23 cellular contexts compared by ENCODE assay signal in genomic region chr13:30829788-30830637, GRCh38.
DNase-seq lines count a peak whose midpoint lies in the region; ATAC-seq and TF ChIP-seq lines count a peak whose summit lies in the region.
"Had no signal": no experiment of that assay in that cellular context is flagged by ENCODE, and none has a peak within 500 bp of the region (broad histone marks: within the 10 kb centered on the region; RNA-seq: fewer than 3 reads in every experiment).

No MANE protein-coding gene starts in this region.

- intact Hi-C loops in HCT116 (cut with micrococcal nuclease), result no loop called here

- RAD21 ChIA-PET in HCT116 (lab: Charles Lee; ENCODE audit: low non-redundant PET in 1 of 2, low total read pairs in 2 of 2, uncharacterized antibody in 2 of 2, unreplicated experiment in 2 of 2), result no interaction called here

- no peaks in the 10 kb centered on the region for H3K9me3 ChIP-seq in HCT116 (ENCODE audit: control insufficient read depth in 1 of 2, insufficient read depth in 1 of 2, low read depth in 1 of 2, low read length in 2 of 2)
- H3K9me3 ChIP-seq in MG63, result no peaks in the 10 kb centered on the region
- H3K9me3 ChIP-seq in trophoblast cell (ENCODE audit: insufficient read depth, low read depth, low read length), result no peaks in the 10 kb centered on the region
- H3K9me3 ChIP-seq: prostate gland, spleen had no signal

- BruUV-seq in HCT116 (replicated peaks; lab: Mats Ljungman, UMichigan), result no TSS peak

- H3K4me3 ChIP-seq in HCT116 (replicated peaks in 1 of 2; ENCODE audit: low read depth in 1 of 2, low read length in 2 of 2), result peak overlapping the region in 1 of 2 experiments; percentile 30; a peak in 1 of 4 replicates
- no peak overlapping the region for H3K4me3 ChIP-seq in MG63
- H3K4me3 ChIP-seq in trophoblast cell (ENCODE audit: low read depth, low read length), result no peak overlapping the region
- H3K4me3 ChIP-seq: hepatocyte, prostate gland, spleen had no signal

- in situ Hi-C loops in GM13977 (cut with MboI; ENCODE audit: low pct_unique_long_range_greater_than_20kb, low sequenced_read_pairs, unreplicated experiment), result no loop called here

- H2AK5ac ChIP-seq in trophoblast cell (ENCODE audit: low read length), result peak overlapping the region; percentile 49

- no peak overlapping the region for H3K23ac ChIP-seq in trophoblast cell (ENCODE audit: low read length)

- peaks cover under 1% of the 10 kb centered on the region; the same call in 1 of the 2 replicates for H3K27me3 ChIP-seq in HCT116 (ENCODE audit: insufficient read depth, low read length)
- H3K27me3 ChIP-seq in MG63, result no peaks in the 10 kb centered on the region
- H3K27me3 ChIP-seq in trophoblast cell (ENCODE audit: insufficient read depth, low read length), result no peaks in the 10 kb centered on the region
- H3K27me3 ChIP-seq: hepatocyte had no signal

- H3K27ac Mint-ChIP-seq in chondrocyte (ENCODE audit: unreplicated experiment), result peak overlapping the region; percentile 0
- H3K27ac Mint-ChIP-seq: activated CD4-positive, alpha-beta memory T cell treated with anti-CD3 and anti-CD28 coated beads for 36 hours; activated naive CD4-positive, alpha-beta T cell treated with anti-CD3 and anti-CD28 coated beads for 36 hours; B cell; T-helper 17 cell had no signal

- H4K91ac ChIP-seq in trophoblast cell (ENCODE audit: low read depth, low read length), result peak overlapping the region; percentile 20

- H3K18ac ChIP-seq in trophoblast cell (ENCODE audit: low read length), result no peak overlapping the region

- no peak overlapping the region for H3K14ac ChIP-seq in trophoblast cell (ENCODE audit: low read length)

- H3K27me3 Mint-ChIP-seq in chondrocyte (ENCODE audit: low read depth), result no peaks in the 10 kb centered on the region

- H4K20me1 ChIP-seq in HCT116 (ENCODE audit: insufficient read depth), result no peaks in the 10 kb centered on the region

- H3K9ac ChIP-seq in HCT116 (ENCODE audit: low read length), result peak overlapping the region; percentile 6; the same call in 1 of the 2 replicates
- no peak overlapping the region for H3K9ac ChIP-seq in trophoblast cell (ENCODE audit: low read length)

- H4K8ac ChIP-seq in trophoblast cell (ENCODE audit: low read depth, low read length), result no peak overlapping the region

- no peak for TF ChIP-seq RAD21 in HCT116 (IDR thresholded peaks at IDR 0.05; ENCODE audit: low read depth)

- DNase-seq in HCT116 (ENCODE audit: low read depth, low spot score) (no peak), MG63 (peak; percentile 33), chondrocyte (ENCODE audit: low spot score) (no peak), trophoblast cell (no peak), GM13977 (ENCODE audit: low spot score) (no peak), medulla oblongata (ENCODE audit: extremely low spot score) (no peak)
- no peak for DNase-seq in central memory CD4-positive, alpha-beta T cell
- DNase-seq: activated CD4-positive, alpha-beta memory T cell treated with anti-CD3 and anti-CD28 coated beads for 36 hours; activated naive CD4-positive, alpha-beta T cell treated with anti-CD3 and anti-CD28 coated beads for 36 hours; activated T-cell treated with anti-CD3 and anti-CD28 coated beads for 4 hours; aorta; GOT3; naive thymus-derived CD8-positive, alpha-beta T cell; NCI-H187 treated with DMSO at 0.1 percent for 48 hours; NCI-H446; NK-92 treated with Interleukin-12 subunit alpha and Interleukin-12 subunit beta, amount 100 ng/mL, for 24 hours; spleen; stimulated activated CD4-positive, alpha-beta T cell treated with anti-CD3 and anti-CD28 coated beads, Interleukin-4, amount 100 ng/mL, for 4 hours; T-helper 17 cell had no signal

- no peak overlapping the region for H3K4ac ChIP-seq in trophoblast cell (ENCODE audit: low read depth, low read length)

- no peaks in the 10 kb centered on the region for H3K9me3 Mint-ChIP-seq in chondrocyte (ENCODE audit: low read depth)
- H3K9me3 Mint-ChIP-seq: activated CD4-positive, alpha-beta memory T cell treated with anti-CD3 and anti-CD28 coated beads for 36 hours; activated naive CD4-positive, alpha-beta T cell treated with anti-CD3 and anti-CD28 coated beads for 36 hours; naive thymus-derived CD8-positive, alpha-beta T cell had no signal

- H3K36me3 ChIP-seq in HCT116 (ENCODE audit: control insufficient read depth in 1 of 2, insufficient read depth in 2 of 2, low read length in 2 of 2), result no peaks in the 10 kb centered on the region
- no peaks in the 10 kb centered on the region for H3K36me3 ChIP-seq in MG63
- H3K36me3 ChIP-seq in trophoblast cell (ENCODE audit: control insufficient read depth in 1 of 2, insufficient read depth in 2 of 2, low read length in 2 of 2), result no peaks in the 10 kb centered on the region
- H3K36me3 ChIP-seq: prostate gland, spleen had no signal

- H3K4me1 ChIP-seq in HCT116 (ENCODE audit: control insufficient read depth in 1 of 2, insufficient read depth in 2 of 2, low read length in 2 of 2) (peaks cover 62 to 69% of the 10 kb centered on the region in 2 experiments), trophoblast cell (ENCODE audit: control insufficient read depth in 1 of 2, insufficient read depth in 2 of 2, low read length in 2 of 2) (peaks cover 10 to 20% of the 10 kb centered on the region in 2 experiments)
- H3K4me1 ChIP-seq: spleen had no signal

- POLR2A ChIA-PET in HCT116 (lab: Charles Lee), result no interaction called here

- TF ChIP-seq POLR2A in HCT116 (IDR thresholded peaks at IDR 0.05; ENCODE audit: borderline replicate concordance, extremely low read depth, insufficient read depth, insufficient read length), result no peak

- peaks cover 19% of the 10 kb centered on the region for H3K79me1 ChIP-seq in trophoblast cell (ENCODE audit: low read length)

- CTCF ChIA-PET in HCT116 (lab: Charles Lee), result interaction anchor here (1.2 kb wide), 1 partner anchor 36 kb away, joined by 3 read pairs; no protein-coding TSS in a partner anchor

- H4K12ac ChIP-seq in trophoblast cell (ENCODE audit: low read depth, low read length), result no peak overlapping the region

- H2BK120ac ChIP-seq in trophoblast cell (ENCODE audit: insufficient read depth, low read length, poor library complexity), result no peak overlapping the region

- H3K36me3 Mint-ChIP-seq in chondrocyte (ENCODE audit: low read depth), result no peaks in the 10 kb centered on the region
- H3K36me3 Mint-ChIP-seq: activated CD4-positive, alpha-beta memory T cell treated with anti-CD3 and anti-CD28 coated beads for 36 hours; naive thymus-derived CD8-positive, alpha-beta T cell had no signal

- ATAC-seq in HCT116, result peak; percentile 6; the same call in 1 of the 2 replicates
- no peak for ATAC-seq in HG02678 (IDR thresholded peaks at IDR 0.05; ENCODE audit: unreplicated experiment)
- ATAC-seq: naive thymus-derived CD8-positive, alpha-beta T cell; T-helper 17 cell had no signal

- no CpG with 5 or more reads among the region's 10 CpGs for WGBS in trophoblast cell (ENCODE audit: extremely low coverage, insufficient coverage, insufficient read length)

- H3K9me2 ChIP-seq in HCT116 (ENCODE audit: insufficient read depth), result no peaks in the 10 kb centered on the region

- peaks cover 40% of the 10 kb centered on the region for H3K4me1 Mint-ChIP-seq in chondrocyte (ENCODE audit: low read depth)
- H3K4me1 Mint-ChIP-seq: B cell had no signal

- H3K79me2 ChIP-seq in HCT116 (ENCODE audit: insufficient read depth, low read length) (no peaks in the 10 kb centered on the region), trophoblast cell (ENCODE audit: control insufficient read depth, insufficient read depth, low read length, poor library complexity) (peaks cover 3% of the 10 kb centered on the region)
- H3K79me2 ChIP-seq: hepatocyte had no signal

- H2AFZ ChIP-seq in HCT116 (ENCODE audit: low read depth, low read length, poor library complexity, severe bottlenecking) (no peak overlapping the region), trophoblast cell (ENCODE audit: insufficient read depth, low read length, poor library complexity) (no peak overlapping the region)
- H2AFZ ChIP-seq: hepatocyte had no signal

- H2BK12ac ChIP-seq in trophoblast cell (ENCODE audit: low read length), result peak overlapping the region; percentile 18

- H3K27ac ChIP-seq in HCT116 (ENCODE audit: low read depth, low read length) (peak overlapping the region; percentile 65), trophoblast cell (ENCODE audit: low read depth, low read length) (no peak overlapping the region)
- H3K27ac ChIP-seq: hepatocyte, prostate gland, spleen had no signal

- H3K4me3 Mint-ChIP-seq in chondrocyte (ENCODE audit: unreplicated experiment), result no peak overlapping the region
- H3K4me3 Mint-ChIP-seq: activated CD4-positive, alpha-beta memory T cell treated with anti-CD3 and anti-CD28 coated beads for 36 hours; activated naive CD4-positive, alpha-beta T cell treated with anti-CD3 and anti-CD28 coated beads for 36 hours; B cell; naive thymus-derived CD8-positive, alpha-beta T cell; T-helper 17 cell had no signal

- H3K4me2 ChIP-seq in HCT116 (ENCODE audit: low read length) (peak overlapping the region; percentile 84), trophoblast cell (ENCODE audit: low read length) (no peak overlapping the region)
- H3K4me2 ChIP-seq: hepatocyte had no signal

- TF ChIP-seq CTCF in HCT116 (IDR thresholded peaks at IDR 0.05 in 2 of 3, conservative IDR thresholded peaks at IDR 0.05 in 1 of 3; ENCODE audit: borderline replicate concordance in 1 of 3, insufficient read depth in 1 of 3, low read depth in 2 of 3, low read length in 2 of 3) (no peak), chondrocyte (IDR thresholded peaks at IDR 0.05) (no peak), GM13977 (IDR thresholded peaks at IDR 0.05; ENCODE audit: extremely low read depth, insufficient read depth, missing control alignments) (no peak)

- H2BK5ac ChIP-seq in trophoblast cell (ENCODE audit: low read depth, low read length, poor library complexity), result no peak overlapping the region

TF ChIP-seq in HCT116, 20 proteins besides CTCF, POLR2A, EP300 and RAD21 (continues in another document):
- no peak for TF ChIP-seq ELF1 (IDR thresholded peaks at IDR 0.05; ENCODE audit: borderline replicate concordance, low read depth)
